ENCODE assay signal across 3 cellular contexts in the genomic region with DNA sequence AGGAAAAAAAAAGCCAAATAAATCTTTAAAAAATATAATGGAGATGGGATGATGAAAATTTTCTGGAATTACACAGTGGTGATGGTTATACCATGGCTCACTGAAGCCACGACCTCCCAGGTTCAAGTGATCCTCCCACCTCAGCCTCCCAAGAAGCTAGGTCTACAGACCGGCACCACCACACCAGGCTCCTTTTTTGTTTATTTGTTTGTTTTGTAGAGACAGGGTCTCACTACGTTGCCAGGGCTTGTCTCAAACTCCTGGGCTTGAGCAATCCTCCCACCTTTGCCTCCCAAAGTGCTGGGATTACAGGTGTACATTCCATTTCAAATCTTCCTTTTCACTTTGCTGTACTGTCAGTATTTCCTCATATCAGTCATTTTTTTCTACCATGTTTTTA.
"Had no signal": no experiment of that assay in that cellular context is flagged by ENCODE, and none has a peak within 500 bp of the region (broad histone marks: within the 10 kb centered on the region; RNA-seq: fewer than 3 reads in every experiment).

No MANE protein-coding gene starts in this region.

- DNase-seq: IMR-90, KBM-7 had no signal

- H3K4me3 ChIP-seq: K562 had no signal
